Comparison of ENCODE assay signal across 23 cellular contexts in genomic region chr22:23353004-23353403, GRCh38.
DNase-seq lines count a peak whose midpoint lies in the region; ATAC-seq, FAIRE-seq and TF ChIP-seq lines count a peak whose summit lies in the region.
"Had no signal": no experiment of that assay in that cellular context is flagged by ENCODE, and none has a peak within 500 bp of the region (broad histone marks: within the 10 kb centered on the region; RNA-seq: fewer than 3 reads in every experiment).

No MANE protein-coding gene starts in this region.

- 0% methylated on average over 1 of the region's 1 CpG for WGBS in HepG2 (ENCODE audit: low lambda C conversion rate)

- no peaks in the 10 kb centered on the region for H3K36me3 ChIP-seq in HepG2 (replicated peaks in 1 of 2; ENCODE audit: control insufficient read depth in 1 of 2, insufficient read depth in 2 of 2, low read length in 2 of 2)
- H3K36me3 ChIP-seq: BLaER1 treated with 17β-estradiol and CSF1 and Interleukin-3, amounts not matched to agents 10 nM and 100 nM had no signal

- FAIRE-seq in HepG2 (lab: Jason Lieb, UNC), result no peak
- FAIRE-seq: A549, D721Med, G401.6, GM12891, GM19239 had no signal

- H3K4me1 ChIP-seq in HepG2 (ENCODE audit: insufficient read depth, low read length), result no peaks in the 10 kb centered on the region
- H3K4me1 ChIP-seq: A549; BLaER1 treated with 17β-estradiol and CSF1 and Interleukin-3, amounts not matched to agents 10 nM and 100 nM; Caco-2 had no signal

- no TSS peak for BruUV-seq in HepG2 (replicated peaks; lab: Mats Ljungman, UMichigan)

- peak overlapping the region; percentile 21 for H3K4me3 Mint-ChIP-seq in activated naive CD8-positive, alpha-beta T cell treated with anti-CD3 and anti-CD28 coated beads, Interleukin-2, amount 10 ng/mL, durations not matched to agents 7 days and 5 days
- H3K4me3 Mint-ChIP-seq in activated naive CD8-positive, alpha-beta T cell treated with anti-CD3 and anti-CD28 coated beads, Interleukin-2, amount 50 U/mL, for 24 hours, result no peak overlapping the region
- H3K4me3 Mint-ChIP-seq: B cell; CD4-positive, alpha-beta T cell; CD8-positive, alpha-beta T cell had no signal

- H3K27me3 ChIP-seq in HepG2 (ENCODE audit: control insufficient read depth in 1 of 2, insufficient read depth in 2 of 2, low read length in 2 of 2), result peaks cover 0 to 38% of the 10 kb centered on the region in 2 experiments; a peak in 2 of 5 replicates
- H3K27me3 ChIP-seq: BLaER1 treated with 17β-estradiol and CSF1 and Interleukin-3, amounts not matched to agents 10 nM and 100 nM had no signal

- in situ Hi-C loops in HepG2 (cut with HindIII; ENCODE audit: extremely low pct_ligation_motif_present, low pct_unique_long_range_greater_than_20kb), result no loop called here

- TF ChIP-seq RAD21 in HepG2 (CRISPR knock-in tag; IDR thresholded peaks at IDR 0.05), result no peak

- no peak for TF ChIP-seq CTCF in HepG2 (CRISPR knock-in tag; IDR thresholded peaks at IDR 0.05)

- no peak overlapping the region for H2AFZ ChIP-seq in HepG2 (ENCODE audit: low read length)

- H3K9me3 ChIP-seq in HepG2 (ENCODE audit: low read length), result no peaks in the 10 kb centered on the region
- H3K9me3 ChIP-seq: A549; BLaER1 treated with 17β-estradiol and CSF1 and Interleukin-3, amounts not matched to agents 10 nM and 100 nM; Caco-2 had no signal

- TF ChIP-seq POLR2A in HepG2 (IDR thresholded peaks at IDR 0.05; ENCODE audit: insufficient read depth in 1 of 2, low read depth in 2 of 2, low read length in 2 of 2), result no peak

- H3K27ac ChIP-seq in HepG2 (ENCODE audit: extremely low read length, insufficient read depth, low read length), result no peak overlapping the region
- H3K27ac ChIP-seq: 22Rv1; A549; BLaER1 treated with 17β-estradiol and CSF1 and Interleukin-3, amounts not matched to agents 10 nM and 100 nM; C4-2B had no signal

- no peak overlapping the region for H3K9ac ChIP-seq in HepG2 (ENCODE audit: insufficient read depth, low read depth, low read length)
- H3K9ac ChIP-seq: BLaER1 treated with 17β-estradiol and CSF1 and Interleukin-3, amounts not matched to agents 10 nM and 100 nM had no signal

- peaks cover 38% of the 10 kb centered on the region for H3K27me3 Mint-ChIP-seq in activated naive CD8-positive, alpha-beta T cell treated with anti-CD3 and anti-CD28 coated beads, Interleukin-2, amount 10 ng/mL, durations not matched to agents 7 days and 5 days
- H3K27me3 Mint-ChIP-seq in activated naive CD8-positive, alpha-beta T cell treated with anti-CD3 and anti-CD28 coated beads, Interleukin-2, amount 50 U/mL, for 24 hours, result peaks cover 11% of the 10 kb centered on the region

- CTCF ChIA-PET in HepG2 (lab: Yijun Ruan, JAX; ENCODE audit: low intra/inter-chr PET ratio, low total read pairs), result no interaction called here

- no peak overlapping the region for H3K4me3 ChIP-seq in HepG2 (replicated peaks in 1 of 3; ENCODE audit: insufficient read depth in 1 of 3, low read depth in 2 of 3, low read length in 3 of 3)
- H3K4me3 ChIP-seq: A549; BLaER1 treated with 17β-estradiol and CSF1 and Interleukin-3, amounts not matched to agents 10 nM and 100 nM had no signal

- intact Hi-C loops in HepG2 (cut with micrococcal nuclease; ENCODE audit: unreplicated experiment), result no loop called here

- H3K27ac Mint-ChIP-seq in activated naive CD8-positive, alpha-beta T cell treated with anti-CD3 and anti-CD28 coated beads, Interleukin-2, amount 10 ng/mL, durations not matched to agents 7 days and 5 days, result no peak overlapping the region
- no peak overlapping the region for H3K27ac Mint-ChIP-seq in activated naive CD8-positive, alpha-beta T cell treated with anti-CD3 and anti-CD28 coated beads, Interleukin-2, amount 50 U/mL, for 24 hours
- H3K27ac Mint-ChIP-seq: B cell; CD4-positive, alpha-beta T cell; CD8-positive, alpha-beta T cell had no signal

- no peaks in the 10 kb centered on the region for H3K79me2 ChIP-seq in HepG2 (ENCODE audit: insufficient read depth, low read length)

- H4K20me1 ChIP-seq in HepG2 (ENCODE audit: insufficient read depth, low read length), result no peaks in the 10 kb centered on the region
- H4K20me1 ChIP-seq: BLaER1 treated with 17β-estradiol and CSF1 and Interleukin-3, amounts not matched to agents 10 nM and 100 nM had no signal

- POLR2A ChIA-PET in activated naive CD8-positive, alpha-beta T cell treated with anti-CD3 and anti-CD28 coated beads, Interleukin-2, amount 10 ng/mL, durations not matched to agents 7 days and 5 days (lab: Charles Lee), result no interaction called here
- POLR2A ChIA-PET in HepG2 (lab: Yijun Ruan, JAX), result no interaction called here

- no peaks in the 10 kb centered on the region for H3K9me3 Mint-ChIP-seq in activated naive CD8-positive, alpha-beta T cell treated with anti-CD3 and anti-CD28 coated beads, Interleukin-2, amount 10 ng/mL, durations not matched to agents 7 days and 5 days
- no peaks in the 10 kb centered on the region for H3K9me3 Mint-ChIP-seq in activated naive CD8-positive, alpha-beta T cell treated with anti-CD3 and anti-CD28 coated beads, Interleukin-2, amount 50 U/mL, for 24 hours
- H3K9me3 Mint-ChIP-seq: CD4-positive, alpha-beta T cell; CD8-positive, alpha-beta T cell had no signal

- H3K36me3 Mint-ChIP-seq in activated naive CD8-positive, alpha-beta T cell treated with anti-CD3 and anti-CD28 coated beads, Interleukin-2, amount 10 ng/mL, durations not matched to agents 7 days and 5 days, result no peaks in the 10 kb centered on the region
- no peaks in the 10 kb centered on the region for H3K36me3 Mint-ChIP-seq in activated naive CD8-positive, alpha-beta T cell treated with anti-CD3 and anti-CD28 coated beads, Interleukin-2, amount 50 U/mL, for 24 hours (ENCODE audit: low read depth)
- H3K36me3 Mint-ChIP-seq: CD8-positive, alpha-beta T cell had no signal

- TF ChIP-seq EP300 in HepG2 (IDR thresholded peaks at IDR 0.05; ENCODE audit: low read depth in 2 of 2, low read length in 2 of 2) (no peak), HepG2 (CRISPR knock-in tag; IDR thresholded peaks at IDR 0.05; ENCODE audit: borderline replicate concordance) (no peak)

- DNase-seq in NK-92 treated with Interleukin-12 subunit alpha and Interleukin-12 subunit beta, amount 100 ng/mL, for 24 hours (lab: John Stamatoyannopoulos, UW), result peak; percentile 15
- DNase-seq in NK-92 (lab: John Stamatoyannopoulos, UW; ENCODE audit: unreplicated experiment), result no peak
- no peak for DNase-seq in activated naive CD8-positive, alpha-beta T cell treated with anti-CD3 and anti-CD28 coated beads, Interleukin-2, amount 10 ng/mL, durations not matched to agents 7 days and 5 days
- no peak for DNase-seq in activated naive CD8-positive, alpha-beta T cell treated with anti-CD3 and anti-CD28 coated beads, Interleukin-2, amount 50 U/mL, for 24 hours
- DNase-seq in iPS-NIHi7 (ENCODE audit: extremely low spot score), result peak; percentile 1
- no peak for DNase-seq in NCI-H526 treated with DMSO at 0.1 percent for 48 hours (lab: John Stamatoyannopoulos, UW)
- no peak for DNase-seq in HepG2 (ENCODE audit: low spot score)
- DNase-seq: AML-193; Caco-2; Calu3; CD4-positive, alpha-beta T cell; CD8-positive, alpha-beta T cell; DMS79 treated with DMSO at 0.1 percent for 48 hours; GF-D8 had no signal

- no peak overlapping the region for H3K4me2 ChIP-seq in HepG2 (ENCODE audit: low read depth, low read length)
- H3K4me2 ChIP-seq: A549; BLaER1 treated with 17β-estradiol and CSF1 and Interleukin-3, amounts not matched to agents 10 nM and 100 nM had no signal

- peaks cover 10% of the 10 kb centered on the region for H3K4me1 Mint-ChIP-seq in activated naive CD8-positive, alpha-beta T cell treated with anti-CD3 and anti-CD28 coated beads, Interleukin-2, amount 10 ng/mL, durations not matched to agents 7 days and 5 days
- no peaks in the 10 kb centered on the region for H3K4me1 Mint-ChIP-seq in activated naive CD8-positive, alpha-beta T cell treated with anti-CD3 and anti-CD28 coated beads, Interleukin-2, amount 50 U/mL, for 24 hours
- H3K4me1 Mint-ChIP-seq: B cell had no signal

- peak; percentile 72 for ATAC-seq in activated naive CD8-positive, alpha-beta T cell treated with anti-CD3 and anti-CD28 coated beads, Interleukin-2, amount 10 ng/mL, durations not matched to agents 7 days and 5 days (ENCODE audit: low read depth)
- no peak for ATAC-seq in activated naive CD8-positive, alpha-beta T cell treated with anti-CD3 and anti-CD28 coated beads, Interleukin-2, amount 50 U/mL, for 24 hours
- no peak for ATAC-seq in HepG2
- ATAC-seq: A549; CD8-positive, alpha-beta T cell had no signal

TF ChIP-seq in HepG2, 621 proteins besides CTCF, POLR2A, EP300 and RAD21 (continues in another document):
- no peak for TF ChIP-seq STAT5B (CRISPR knock-in tag; IDR thresholded peaks at IDR 0.05)
- no peak for TF ChIP-seq ZNF446 (CRISPR knock-in tag; IDR thresholded peaks at IDR 0.05)
- no peak for TF ChIP-seq NFIC (IDR thresholded peaks at IDR 0.05; ENCODE audit: low read length)
- TF ChIP-seq ZNF660 (CRISPR knock-in tag; IDR thresholded peaks at IDR 0.05; ENCODE audit: borderline replicate concordance, low read depth), result no peak
- no peak for TF ChIP-seq PLRG1 (conservative IDR thresholded peaks at IDR 0.05)
- TF ChIP-seq KLF15 (CRISPR knock-in tag; IDR thresholded peaks at IDR 0.05; ENCODE audit: borderline replicate concordance), result no peak
- TF ChIP-seq, protein P1, sequence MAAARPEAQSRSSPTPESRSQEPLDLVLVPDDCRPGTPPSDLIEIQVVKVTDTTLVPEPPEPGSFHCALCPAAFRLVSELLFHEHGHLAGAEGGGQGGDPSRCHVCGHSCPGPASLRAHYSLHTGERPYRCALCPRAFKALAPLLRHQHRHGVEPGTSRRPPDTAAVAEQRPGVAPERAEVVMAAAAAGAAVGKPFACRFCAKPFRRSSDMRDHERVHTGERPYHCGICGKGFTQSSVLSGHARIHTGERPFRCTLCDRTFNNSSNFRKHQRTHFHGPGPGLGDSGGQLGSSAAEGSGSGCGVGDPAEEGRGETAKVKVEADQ (CRISPR knock-in tag; IDR thresholded peaks at IDR 0.05; ENCODE audit: borderline replicate concordance), result no peak
- TF ChIP-seq KLF12 (CRISPR knock-in tag; IDR thresholded peaks at IDR 0.05; ENCODE audit: borderline replicate concordance), result no peak
- no peak for TF ChIP-seq ZNF724P (CRISPR knock-in tag; IDR thresholded peaks at IDR 0.05; ENCODE audit: borderline replicate concordance)
- TF ChIP-seq, protein P2, sequence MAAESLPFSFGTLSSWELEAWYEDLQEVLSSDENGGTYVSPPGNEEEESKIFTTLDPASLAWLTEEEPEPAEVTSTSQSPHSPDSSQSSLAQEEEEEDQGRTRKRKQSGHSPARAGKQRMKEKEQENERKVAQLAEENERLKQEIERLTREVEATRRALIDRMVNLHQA (CRISPR knock-in tag; IDR thresholded peaks at IDR 0.05), result no peak
- TF ChIP-seq ZNF20 (CRISPR knock-in tag; IDR thresholded peaks at IDR 0.05), result no peak
- TF ChIP-seq ZNF749 (CRISPR knock-in tag; IDR thresholded peaks at IDR 0.05; ENCODE audit: borderline replicate concordance), result no peak
- TF ChIP-seq WIZ (CRISPR knock-in tag; IDR thresholded peaks at IDR 0.05), result no peak
- no peak for TF ChIP-seq MEIS1 (CRISPR knock-in tag; IDR thresholded peaks at IDR 0.05; ENCODE audit: borderline replicate concordance)

Comparison
In these comparisons a context has a peak if more than half of its experiments do, and no peak if none do; other contexts are left out.
1. DNase-seq: peak in NK-92 treated with Interleukin-12 subunit alpha and Interleukin-12 subunit beta, amount 100 ng/mL, for 24 hours (single experiment) and iPS-NIHi7 (single experiment); none in NK-92 (single experiment), activated naive CD8-positive, alpha-beta T cell treated with anti-CD3 and anti-CD28 coated beads, Interleukin-2, amount 10 ng/mL, durations not matched to agents 7 days and 5 days (single experiment), activated naive CD8-positive, alpha-beta T cell treated with anti-CD3 and anti-CD28 coated beads, Interleukin-2, amount 50 U/mL, for 24 hours (single experiment), NCI-H526 treated with DMSO at 0.1 percent for 48 hours (single experiment) and HepG2 (single experiment).